In genomic region chr19:18140473-18140872, GRCh38 we compare ENCODE assay signal across 30 cellular contexts. TPM values are rescaled to one million over a fixed set of nuclear protein-coding genes. Genes with fewer than 3 reads are reported as not detected.
DNase-seq lines count a peak whose midpoint lies in the region; ATAC-seq, FAIRE-seq and TF ChIP-seq lines count a peak whose summit lies in the region.
"Had no signal": no experiment of that assay in that cellular context is flagged by ENCODE, and none has a peak within 500 bp of the region (broad histone marks: within the 10 kb centered on the region; RNA-seq: fewer than 3 reads in every experiment).

No MANE protein-coding gene starts in this region.

- H4K20me1 ChIP-seq in K562 (replicated peaks; ENCODE audit: control insufficient read depth, insufficient read depth, low read length): no peaks in the 10 kb centered on the region
- H4K20me1 ChIP-seq in neural progenitor cell (ENCODE audit: low read depth): no peaks in the 10 kb centered on the region

- peaks cover 3% of the 10 kb centered on the region for H3K27me3 Mint-ChIP-seq in neural progenitor cell (ENCODE audit: insufficient read depth, low read depth)
- H3K27me3 Mint-ChIP-seq in activated CD4-positive, alpha-beta T cell treated with anti-CD3 and anti-CD28 coated beads for 36 hours: no peaks in the 10 kb centered on the region
- H3K27me3 Mint-ChIP-seq: CD4-positive, alpha-beta memory T cell; CD4-positive, CD25-positive, alpha-beta regulatory T cell; CD8-positive, alpha-beta memory T cell had no signal

- peaks cover 13% of the 10 kb centered on the region for H3K36me3 Mint-ChIP-seq in neural progenitor cell
- H3K36me3 Mint-ChIP-seq in activated CD4-positive, alpha-beta T cell treated with anti-CD3 and anti-CD28 coated beads for 36 hours (ENCODE audit: low read depth): peaks cover 34% of the 10 kb centered on the region

- H3K27ac Mint-ChIP-seq in neural progenitor cell: no peak overlapping the region
- no peak overlapping the region for H3K27ac Mint-ChIP-seq in activated CD4-positive, alpha-beta T cell treated with anti-CD3 and anti-CD28 coated beads for 36 hours
- H3K27ac Mint-ChIP-seq: CD14-positive monocyte; CD4-positive, CD25-positive, alpha-beta regulatory T cell; CD8-positive, alpha-beta memory T cell had no signal

- H3K4me3 Mint-ChIP-seq in neural progenitor cell: peak overlapping the region; percentile 14
- H3K4me3 Mint-ChIP-seq in activated CD4-positive, alpha-beta T cell treated with anti-CD3 and anti-CD28 coated beads for 36 hours: no peak overlapping the region
- H3K4me3 Mint-ChIP-seq: CD14-positive monocyte; CD4-positive, alpha-beta memory T cell; CD4-positive, CD25-positive, alpha-beta regulatory T cell; CD8-positive, alpha-beta memory T cell had no signal

- no peak for ATAC-seq in K562
- ATAC-seq in activated CD4-positive, alpha-beta T cell treated with anti-CD3 and anti-CD28 coated beads for 36 hours: no peak
- ATAC-seq: GM12878 had no signal

- H3K79me2 ChIP-seq in K562 (ENCODE audit: control insufficient read depth, insufficient read depth, low read length) (no peaks in the 10 kb centered on the region), neural progenitor cell (ENCODE audit: low read depth) (no peaks in the 10 kb centered on the region)

- H2AFZ ChIP-seq in K562 (ENCODE audit: low read depth, low read length) (no peak overlapping the region), neural progenitor cell (replicated peaks) (no peak overlapping the region)

- no peak for TF ChIP-seq POLR2A in K562 (conservative IDR thresholded peaks at IDR 0.05)

- H3F3A ChIP-seq in neural progenitor cell (ENCODE audit: low read depth): no peaks in the 10 kb centered on the region

- H3K9me3 ChIP-seq in HEK293 (ENCODE audit: control insufficient read depth, insufficient read depth, low read depth, low read length) (no peaks in the 10 kb centered on the region), K562 (replicated peaks; ENCODE audit: control insufficient read depth, insufficient read depth, low read depth, low read length) (no peaks in the 10 kb centered on the region), neural progenitor cell (ENCODE audit: low read depth) (no peaks in the 10 kb centered on the region)
- H3K9me3 ChIP-seq: BE2C, BLaER1 had no signal

- 94% methylated on average over 1 of the region's 1 CpG for WGBS in K562 (ENCODE audit: insufficient coverage, low coverage, missing lambda C conversion rate)

- POLR2A ChIA-PET in HEK293 (lab: Yijun Ruan, JAX): no interaction called here
- POLR2A ChIA-PET in K562 (lab: Yijun Ruan, JAX): no interaction called here
- POLR2A ChIA-PET in activated CD4-positive, alpha-beta T cell treated with anti-CD3 and anti-CD28 coated beads for 36 hours (lab: Charles Lee): no interaction called here

- H3K9ac ChIP-seq in K562 (ENCODE audit: insufficient read depth in 1 of 2, low read depth in 2 of 2, low read length in 2 of 2) (no peak overlapping the region), neural progenitor cell (no peak overlapping the region)
- H3K9ac ChIP-seq: BLaER1 had no signal

- H3K9me1 ChIP-seq in K562 (ENCODE audit: control insufficient read depth, insufficient read depth, low read length): no peaks in the 10 kb centered on the region

- no peak for FAIRE-seq in K562 (lab: Jason Lieb, UNC)
- FAIRE-seq: A204.1, GM12878, GM12892, GM18507, GM19239 had no signal

- CTCF ChIA-PET in HEK293 (lab: Yijun Ruan, JAX): no interaction called here
- CTCF ChIA-PET in K562 (lab: Yijun Ruan, JAX; ENCODE audit: low intra/inter-chr PET ratio): no interaction called here
- CTCF ChIA-PET in activated CD4-positive, alpha-beta T cell treated with anti-CD3 and anti-CD28 coated beads for 36 hours (lab: Charles Lee): no interaction called here

- H3K27me3 ChIP-seq in K562 (ENCODE audit: control insufficient read depth in 2 of 2, insufficient read depth in 2 of 2, low read length in 2 of 2) (no peaks in the 10 kb centered on the region), neural progenitor cell (no peaks in the 10 kb centered on the region)
- H3K27me3 ChIP-seq: BE2C, BLaER1 had no signal

- TF ChIP-seq CTCF in HEK293 (tag by site-specific recombination; IDR thresholded peaks at IDR 0.05) (no peak), K562 (IDR thresholded peaks at IDR 0.05 in 2 of 3, conservative IDR thresholded peaks at IDR 0.05 in 1 of 3; ENCODE audit: insufficient read depth in 2 of 3, low read depth in 1 of 3, low read length in 3 of 3) (no peak), neural progenitor cell (IDR thresholded peaks at IDR 0.05) (no peak)

- no TSS peak for BruUV-seq in K562 (replicated peaks; lab: Mats Ljungman, UMichigan)

- H3K9me3 Mint-ChIP-seq in neural progenitor cell: no peaks in the 10 kb centered on the region
- H3K9me3 Mint-ChIP-seq in activated CD4-positive, alpha-beta T cell treated with anti-CD3 and anti-CD28 coated beads for 36 hours (ENCODE audit: low read depth): no peaks in the 10 kb centered on the region
- H3K9me3 Mint-ChIP-seq: CD4-positive, alpha-beta memory T cell; CD4-positive, CD25-positive, alpha-beta regulatory T cell; CD8-positive, alpha-beta memory T cell had no signal

- H3K4me1 Mint-ChIP-seq in neural progenitor cell: no peaks in the 10 kb centered on the region
- H3K4me1 Mint-ChIP-seq in activated CD4-positive, alpha-beta T cell treated with anti-CD3 and anti-CD28 coated beads for 36 hours: no peaks in the 10 kb centered on the region
- H3K4me1 Mint-ChIP-seq: CD4-positive, alpha-beta memory T cell; CD4-positive, CD25-positive, alpha-beta regulatory T cell; CD8-positive, alpha-beta memory T cell had no signal

- H3K27ac ChIP-seq in HEK293 (ENCODE audit: extremely low read depth, low read depth, low read length) (no peak overlapping the region), K562 (ENCODE audit: extremely low read depth, low read depth, low read length) (no peak overlapping the region), neural progenitor cell (no peak overlapping the region)
- H3K27ac ChIP-seq: BLaER1 had no signal

- in situ Hi-C loops in K562 (cut with MboI): no loop called here

- DNase-seq in K562 (ENCODE audit: extremely low read depth in 1 of 4, low spot score in 3 of 4): no peak
- no peak for DNase-seq in neural progenitor cell (ENCODE audit: low spot score)
- no peak for DNase-seq in activated gamma-delta T cell treated with Interleukin-2 at 50 U/mL for 16 hours
- no peak for DNase-seq in activated CD4-positive, alpha-beta T cell treated with anti-CD3 and anti-CD28 coated beads for 36 hours
- DNase-seq in GOT3 (lab: John Stamatoyannopoulos, UW): no peak
- DNase-seq: 8988T; ACHN; BE2C; C1 segment of cervical spinal cord; CD4-positive, alpha-beta memory T cell; CD4-positive, CD25-positive, alpha-beta regulatory T cell; CD8-positive, alpha-beta memory T cell; COR-L47; DMS 273 treated with DMSO at 0.1 percent for 48 hours; DMS153; DMS53; DMS79; DND-41; EL; GDM1 had no signal

- peaks cover 0 to 42% of the 10 kb centered on the region in 2 experiments; a peak in 2 of 3 replicates for H3K36me3 ChIP-seq in HEK293 (ENCODE audit: control insufficient read depth in 2 of 2, insufficient read depth in 1 of 2, low read length in 2 of 2)
- peaks cover 49% of the 10 kb centered on the region; the same call in 2 of the 3 replicates for H3K36me3 ChIP-seq in K562 (ENCODE audit: control insufficient read depth, insufficient read depth, low read length)
- H3K36me3 ChIP-seq in neural progenitor cell: peaks cover 3% of the 10 kb centered on the region

- H3K4me2 ChIP-seq in K562 (ENCODE audit: insufficient read depth, low read length) (no peak overlapping the region), neural progenitor cell (no peak overlapping the region)
- H3K4me2 ChIP-seq: BLaER1 had no signal

- H3K4me1 ChIP-seq in HEK293 (ENCODE audit: control insufficient read depth, insufficient read depth, low read length) (no peaks in the 10 kb centered on the region), K562 (replicated peaks in 1 of 2; ENCODE audit: control insufficient read depth in 2 of 2, insufficient read depth in 2 of 2, low read length in 2 of 2) (peaks cover 0 to 4% of the 10 kb centered on the region in 2 experiments; a peak in 2 of 5 replicates), neural progenitor cell (no peaks in the 10 kb centered on the region)
- H3K4me1 ChIP-seq: BE2C, BLaER1 had no signal

- no peak for TF ChIP-seq EP300 in K562 (IDR thresholded peaks at IDR 0.05; ENCODE audit: low read length)

- no peak for TF ChIP-seq RAD21 in K562 (CRISPR knock-in tag; conservative IDR thresholded peaks at IDR 0.05 in 1 of 2, IDR thresholded peaks at IDR 0.05 in 1 of 2)

- H3K4me3 ChIP-seq in HEK293 (ENCODE audit: low read depth, low read length) (no peak overlapping the region), K562 (no peak overlapping the region), neural progenitor cell (no peak overlapping the region)
- H3K4me3 ChIP-seq: BLaER1, GM12878 had no signal

- intact Hi-C loops in K562 (cut with micrococcal nuclease): no loop called here
- intact Hi-C loops in activated CD4-positive, alpha-beta T cell treated with anti-CD3 and anti-CD28 coated beads for 36 hours (cut with DNase I, micrococcal nuclease): no loop called here

RNA-seq across cellular contexts. Expression of gene PIK3R2, which starts 12.5 kb away (rescaled TPM):
- total RNA-seq in K562 (2011; cell fraction: chromatin; rRNA removed; ENCODE audit: low replicate concordance): 17.4 and 45.8 TPM in 2 replicates
- 15.9 and 22.2 TPM in 2 replicates for total RNA-seq in K562 (2011; cell fraction: nucleolus; rRNA removed)
- total RNA-seq in K562 (2011; cell fraction: nucleoplasm; rRNA removed): 10.8 and 13.3 TPM in 2 replicates
- total RNA-seq in K562 (2014; rRNA removed) (10.8 and 15.3 TPM in 2 replicates), K562 (2014; rRNA removed; fragmentation: Illumina TruSeq; extraction: Trizol) (3.3 and 4.7 TPM in 2 replicates), K562 (2015; rRNA removed; fragmentation: Illumina TruSeq; extraction: Trizol) (6.6 and 6.8 TPM in 2 replicates), K562 (2021) (37.9 and 41.2 TPM in 2 replicates), neural progenitor cell (ENCODE audit: low replicate concordance) (21.4 and 41.8 TPM in 2 replicates)
- polyA plus RNA-seq in K562 (2011; rRNA removed) (5.3 and 7.8 TPM in 2 replicates), K562 (2014; fragmentation: Illumina TruSeq; extraction: Trizol) (1.5 and 1.6 TPM in 2 replicates), K562 (2014; fragmentation: Nextera tagmentation; extraction: Ambion mirVana) (under 1 TPM; 0.39 to 0.65 TPM), K562 (2014; rRNA removed) (6.1 and 14.0 TPM in 2 replicates)
- 5.8 and 9.6 TPM in 2 replicates for polyA plus RNA-seq in K562 (2011; cell fraction: cytosol; rRNA removed)
- polyA plus RNA-seq in K562 (2011; cell fraction: nucleus; rRNA removed): 15.7 and 21.7 TPM in 2 replicates
- 16.2 and 18.1 TPM in 2 replicates for polyA plus RNA-seq in K562 (2012)
- 4.9 and 5.2 TPM in 2 replicates for polyA minus RNA-seq in K562 (2011; rRNA and poly(A)+ RNA removed)
- 19.0 and 26.3 TPM in 2 replicates for polyA minus RNA-seq in K562 (2011; cell fraction: cytosol; rRNA and poly(A)+ RNA removed)
- 5.9 and 12.0 TPM in 2 replicates for polyA minus RNA-seq in K562 (2011; cell fraction: nucleus; rRNA and poly(A)+ RNA removed)
- total RNA-seq in activated CD4-positive, alpha-beta T cell treated with anti-CD3 and anti-CD28 coated beads for 36 hours: 10 to 100 TPM; 18.9 to 20.2 TPM

RNA-seq across cellular contexts. Expression of gene IFI30, which starts 33.1 kb away (rescaled TPM):
- total RNA-seq in K562 (2011; cell fraction: chromatin; rRNA removed; ENCODE audit: low replicate concordance): 38.5 and 88.6 TPM in 2 replicates
- total RNA-seq in K562 (2011; cell fraction: nucleolus; rRNA removed): 187 and 195 TPM in 2 replicates
- total RNA-seq in K562 (2011; cell fraction: nucleoplasm; rRNA removed): 104 and 132 TPM in 2 replicates
- total RNA-seq in K562 (2014; rRNA removed) (109 and 168 TPM in 2 replicates), K562 (2014; rRNA removed; fragmentation: Illumina TruSeq; extraction: Trizol) (56.6 and 63.7 TPM in 2 replicates), K562 (2015; rRNA removed; fragmentation: Illumina TruSeq; extraction: Trizol) (74.3 and 78.9 TPM in 2 replicates), K562 (2021) (103 and 119 TPM in 2 replicates), neural progenitor cell (ENCODE audit: low replicate concordance) (0.62 TPM in 1 of 2 replicates, not detected in the other)
- polyA plus RNA-seq in K562 (2011; rRNA removed) (68.3 and 111 TPM in 2 replicates), K562 (2014; fragmentation: Illumina TruSeq; extraction: Trizol) (108 and 148 TPM in 2 replicates), K562 (2014; fragmentation: Nextera tagmentation; extraction: Ambion mirVana) (100 to 1,000 TPM; 343 to 430 TPM), K562 (2014; rRNA removed) (129 and 166 TPM in 2 replicates)
- 119 and 287 TPM in 2 replicates for polyA plus RNA-seq in K562 (2011; cell fraction: cytosol; rRNA removed)
- polyA plus RNA-seq in K562 (2011; cell fraction: nucleus; rRNA removed): 39.3 and 70.8 TPM in 2 replicates
- polyA plus RNA-seq in K562 (2012): 58.1 and 113 TPM in 2 replicates
- 52.6 and 94.8 TPM in 2 replicates for polyA minus RNA-seq in K562 (2011; rRNA and poly(A)+ RNA removed)
- polyA minus RNA-seq in K562 (2011; cell fraction: cytosol; rRNA and poly(A)+ RNA removed): 53.2 and 63.4 TPM in 2 replicates
- polyA minus RNA-seq in K562 (2011; cell fraction: nucleus; rRNA and poly(A)+ RNA removed): 10.0 and 11.3 TPM in 2 replicates
- 10 to 100 TPM; 20.4 to 29.5 TPM for total RNA-seq in activated CD4-positive, alpha-beta T cell treated with anti-CD3 and anti-CD28 coated beads for 36 hours
- total RNA-seq: A673 had no signal

RNA-seq across cellular contexts. Expression of gene MAST3, which starts 42.9 kb away (rescaled TPM):
- total RNA-seq in K562 (2011; cell fraction: chromatin; rRNA removed; ENCODE audit: low replicate concordance): 13.6 and 45.1 TPM in 2 replicates
- 19.7 and 22.0 TPM in 2 replicates for total RNA-seq in K562 (2011; cell fraction: nucleolus; rRNA removed)
- 15.4 and 16.2 TPM in 2 replicates for total RNA-seq in K562 (2011; cell fraction: nucleoplasm; rRNA removed)
- total RNA-seq in K562 (2014; rRNA removed) (2.4 and 3.4 TPM in 2 replicates), K562 (2014; rRNA removed; fragmentation: Illumina TruSeq; extraction: Trizol) (0.99 and 1.3 TPM in 2 replicates), K562 (2015; rRNA removed; fragmentation: Illumina TruSeq; extraction: Trizol) (1.7 and 2.0 TPM in 2 replicates), K562 (2021) (9.9 and 11.8 TPM in 2 replicates), neural progenitor cell (ENCODE audit: low replicate concordance) (2.1 and 5.1 TPM in 2 replicates)
- polyA plus RNA-seq in K562 (2011; rRNA removed) (1.5 and 2.9 TPM in 2 replicates), K562 (2014; fragmentation: Illumina TruSeq; extraction: Trizol) (3.4 and 4.2 TPM in 2 replicates), K562 (2014; fragmentation: Nextera tagmentation; extraction: Ambion mirVana) (1 to 10 TPM in 1 of 2 experiments, under 1 TPM in 1; 0.94 to 2.5 TPM), K562 (2014; rRNA removed) (3.4 and 3.7 TPM in 2 replicates)
- polyA plus RNA-seq in K562 (2011; cell fraction: cytosol; rRNA removed): 1.7 and 2.2 TPM in 2 replicates
- polyA plus RNA-seq in K562 (2011; cell fraction: nucleus; rRNA removed): 8.8 and 12.1 TPM in 2 replicates
- polyA plus RNA-seq in K562 (2012): 4.2 and 5.1 TPM in 2 replicates
- polyA minus RNA-seq in K562 (2011; rRNA and poly(A)+ RNA removed): 2.1 and 2.3 TPM in 2 replicates
- 5.7 and 6.8 TPM in 2 replicates for polyA minus RNA-seq in K562 (2011; cell fraction: cytosol; rRNA and poly(A)+ RNA removed)
- 6.5 and 6.8 TPM in 2 replicates for polyA minus RNA-seq in K562 (2011; cell fraction: nucleus; rRNA and poly(A)+ RNA removed)
- total RNA-seq in activated CD4-positive, alpha-beta T cell treated with anti-CD3 and anti-CD28 coated beads for 36 hours: 10 to 100 TPM; 17.4 to 20.1 TPM

RNA-seq across cellular contexts. Expression of gene MPV17L2, which starts 52.5 kb away (rescaled TPM):
- 8.8 and 30.9 TPM in 2 replicates for total RNA-seq in K562 (2011; cell fraction: chromatin; rRNA removed; ENCODE audit: low replicate concordance)
- 42.9 and 46.5 TPM in 2 replicates for total RNA-seq in K562 (2011; cell fraction: nucleolus; rRNA removed)
- total RNA-seq in K562 (2011; cell fraction: nucleoplasm; rRNA removed): 23.2 and 24.7 TPM in 2 replicates
- total RNA-seq in K562 (2014; rRNA removed) (37.8 and 54.6 TPM in 2 replicates), K562 (2014; rRNA removed; fragmentation: Illumina TruSeq; extraction: Trizol) (11.7 and 21.1 TPM in 2 replicates), K562 (2015; rRNA removed; fragmentation: Illumina TruSeq; extraction: Trizol) (27.8 and 28.5 TPM in 2 replicates), K562 (2021) (31.7 and 33.8 TPM in 2 replicates), neural progenitor cell (ENCODE audit: low replicate concordance) (28.1 and 37.7 TPM in 2 replicates)
- polyA plus RNA-seq in K562 (2011; rRNA removed) (28.4 and 49.3 TPM in 2 replicates), K562 (2014; fragmentation: Illumina TruSeq; extraction: Trizol) (60.2 and 60.9 TPM in 2 replicates), K562 (2014; fragmentation: Nextera tagmentation; extraction: Ambion mirVana) (10 to 100 TPM; 10.6 to 11.0 TPM), K562 (2014; rRNA removed) (60.0 and 67.1 TPM in 2 replicates)
- 61.2 and 112 TPM in 2 replicates for polyA plus RNA-seq in K562 (2011; cell fraction: cytosol; rRNA removed)
- polyA plus RNA-seq in K562 (2011; cell fraction: nucleus; rRNA removed): 20.0 and 27.3 TPM in 2 replicates
- 30.6 and 34.2 TPM in 2 replicates for polyA plus RNA-seq in K562 (2012)
- 14.7 and 21.0 TPM in 2 replicates for polyA minus RNA-seq in K562 (2011; rRNA and poly(A)+ RNA removed)
- polyA minus RNA-seq in K562 (2011; cell fraction: cytosol; rRNA and poly(A)+ RNA removed): 13.2 and 21.0 TPM in 2 replicates
- 10.2 and 11.6 TPM in 2 replicates for polyA minus RNA-seq in K562 (2011; cell fraction: nucleus; rRNA and poly(A)+ RNA removed)
- 1 to 10 TPM; 5.7 to 6.2 TPM for total RNA-seq in activated CD4-positive, alpha-beta T cell treated with anti-CD3 and anti-CD28 coated beads for 36 hours

RNA-seq across cellular contexts. Expression of gene IL12RB1, which starts 53.7 kb away (rescaled TPM):
- total RNA-seq in K562 (2011; cell fraction: chromatin; rRNA removed; ENCODE audit: low replicate concordance): not detected in 2 replicates
- not detected in 2 replicates for total RNA-seq in K562 (2011; cell fraction: nucleolus; rRNA removed)
- total RNA-seq in K562 (2011; cell fraction: nucleoplasm; rRNA removed): not detected in 2 replicates
- total RNA-seq in K562 (2014; rRNA removed): not detected in 2 replicates
- not detected in 2 replicates for total RNA-seq in K562 (2014; rRNA removed; fragmentation: Illumina TruSeq; extraction: Trizol)
- total RNA-seq in K562 (2015; rRNA removed; fragmentation: Illumina TruSeq; extraction: Trizol): not detected in 2 replicates
- total RNA-seq in K562 (2021): 0.07 and 0.09 TPM in 2 replicates
- polyA plus RNA-seq in K562 (2011; rRNA removed): 0.07 TPM in 1 of 2 replicates, not detected in the other
- polyA plus RNA-seq in K562 (2011; cell fraction: cytosol; rRNA removed): 0.30 TPM in 1 of 2 replicates, not detected in the other
- polyA plus RNA-seq in K562 (2011; cell fraction: nucleus; rRNA removed): 0.09 TPM in 1 of 2 replicates, not detected in the other
- polyA plus RNA-seq in K562 (2012): 0.09 and 0.10 TPM in 2 replicates
- not detected in 2 replicates for polyA plus RNA-seq in K562 (2014; fragmentation: Illumina TruSeq; extraction: Trizol)
- polyA plus RNA-seq in K562 (2014; fragmentation: Nextera tagmentation; extraction: Ambion mirVana): under 1 TPM in 1 of 2 experiments, not detected in 1; 0.04 TPM
- polyA plus RNA-seq in K562 (2014; rRNA removed): 0.05 TPM in 1 of 2 replicates, not detected in the other
- polyA minus RNA-seq in K562 (2011; rRNA and poly(A)+ RNA removed): not detected in 2 replicates
- not detected in 2 replicates for polyA minus RNA-seq in K562 (2011; cell fraction: cytosol; rRNA and poly(A)+ RNA removed)
- not detected in 2 replicates for polyA minus RNA-seq in K562 (2011; cell fraction: nucleus; rRNA and poly(A)+ RNA removed)
- total RNA-seq in neural progenitor cell (ENCODE audit: low replicate concordance): not detected in 2 replicates
- 10 to 100 TPM; 17.2 to 20.0 TPM for total RNA-seq in activated CD4-positive, alpha-beta T cell treated with anti-CD3 and anti-CD28 coated beads for 36 hours
- total RNA-seq: A673, G401 had no signal

Comparison
In these comparisons a context has a peak if more than half of its experiments do, and no peak if none do; other contexts are left out.
1. RNA of gene IFI30, which starts 33.1 kb away (total RNA-seq): 38.5 to 195 TPM in K562 and 20.4 to 29.5 TPM in activated CD4-positive, alpha-beta T cell treated with anti-CD3 and anti-CD28 coated beads for 36 hours; 0.62 TPM in neural progenitor cell; every median in the first group is over 10 times any median in the second.
2. Of the 44 proteins assayed by ChIP-seq in both K562 and HEK293: peak only in K562: none; only in HEK293: none; in both: ZNF146; in neither: 43.